ENCODE assay signal across 15 cellular contexts in the genomic region with DNA sequence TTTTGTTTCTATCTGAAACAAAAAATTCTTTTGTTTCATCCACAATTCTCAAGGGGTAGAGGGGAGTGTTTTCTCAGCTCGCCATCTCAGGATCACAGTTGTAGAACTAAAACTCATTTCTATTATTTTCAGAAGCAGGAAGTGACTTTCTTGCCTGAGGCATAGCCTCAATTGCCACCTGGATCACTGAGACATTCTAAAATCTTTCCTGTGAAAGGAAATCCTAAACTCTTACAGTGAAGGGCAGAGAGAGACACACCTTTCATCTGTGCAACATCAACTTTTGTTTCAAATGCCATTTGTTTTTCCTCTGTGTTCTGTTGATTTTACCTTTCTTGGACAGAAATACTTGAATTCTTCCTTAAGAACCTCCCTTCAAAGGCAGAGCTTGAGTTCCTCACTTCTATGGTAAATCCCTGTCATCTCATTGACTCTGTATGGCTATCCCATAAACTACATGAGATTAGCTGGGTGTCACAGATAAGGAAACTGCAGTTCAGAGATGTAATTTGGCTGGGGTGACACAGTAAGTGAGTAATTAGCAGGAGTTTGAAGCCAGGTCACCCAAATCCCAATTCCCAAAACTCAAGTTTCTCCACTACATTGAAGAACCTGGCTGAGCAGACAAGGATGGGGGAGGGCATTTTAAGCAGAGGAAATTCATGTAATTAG.
"Had no signal": no experiment of that assay in that cellular context is flagged by ENCODE, and none has a peak within 500 bp of the region (broad histone marks: within the 10 kb centered on the region; RNA-seq: fewer than 3 reads in every experiment).

No MANE protein-coding gene starts in this region.

- H3K9me3 ChIP-seq: gastrocnemius medialis, heart left ventricle, lower lobe of right lung, neutrophil, uterus had no signal

- DNase-seq: activated CD4-positive, alpha-beta T cell treated with anti-CD3 and anti-CD28 coated beads for 1 hour; activated CD4-positive, alpha-beta T cell treated with anti-CD3 and anti-CD28 coated beads, Interleukin-2, amount 50 U/mL, for 4 hours; activated naive CD4-positive, alpha-beta T cell treated with anti-CD3 and anti-CD28 coated beads for 36 hours; activated naive CD8-positive, alpha-beta T cell treated with anti-CD3 and anti-CD28 coated beads, Interleukin-2, amount 50 U/mL, for 24 hours; aorta; gastrocnemius medialis; heart left ventricle; left cardiac atrium; lower lobe of right lung; naive B cell; stimulated activated CD4-positive, alpha-beta T cell treated with anti-CD3 and anti-CD28 coated beads, Interleukin-12 subunit alpha, Interleukin-12 subunit beta, amount 100 ng/mL, for 4 hours; stimulated activated CD4-positive, alpha-beta T cell treated with anti-CD3 and anti-CD28 coated beads, Interleukin-2, amount 100 ng/mL, for 24 hours; uterus had no signal

- H3K4me1 ChIP-seq: gastrocnemius medialis, heart left ventricle, lower lobe of right lung, uterus had no signal

- H3K36me3 ChIP-seq: cardiac muscle cell, gastrocnemius medialis, heart left ventricle, lower lobe of right lung, neutrophil, uterus had no signal

- H3K27me3 ChIP-seq: cardiac muscle cell, gastrocnemius medialis, heart left ventricle, neutrophil, uterus had no signal

- ATAC-seq: activated naive CD8-positive, alpha-beta T cell treated with anti-CD3 and anti-CD28 coated beads, Interleukin-2, amount 50 U/mL, for 24 hours; gastrocnemius medialis; heart left ventricle; left cardiac atrium; lower lobe of right lung had no signal

- H3K27ac ChIP-seq: cardiac muscle cell, gastrocnemius medialis, heart left ventricle, lower lobe of right lung, neutrophil, uterus had no signal

- H3K4me3 ChIP-seq: cardiac muscle cell, gastrocnemius medialis, heart left ventricle, lower lobe of right lung, uterus had no signal
